Comparison of ENCODE assay signal across 8 cellular contexts in genomic region chr12:57088442-57089258, GRCh38. TPM values are rescaled to one million over a fixed set of nuclear protein-coding genes. Genes with fewer than 3 reads are reported as not detected.
A peak's percentile ranks its signal among the peaks of the same experiment; 100 is the strongest.
DNase-seq lines count a peak whose midpoint lies in the region; ATAC-seq and TF ChIP-seq lines count a peak whose summit lies in the region.

Gene NAB2, plus strand, starts transcription at chr12:57089114. Its CDS starts 158 bp downstream, at chr12:57089272.

- H3K4me3 ChIP-seq in GM12865 (ENCODE audit: low read depth, low read length): peak within 1 kb of the TSS; percentile 99
- H3K4me3 ChIP-seq in cardiac muscle cell: peak within 1 kb of the TSS; percentile 76
- H3K4me3 ChIP-seq in trophoblast cell (ENCODE audit: low read depth, low read length): peak within 1 kb of the TSS; percentile 82
- H3K4me3 ChIP-seq in tibial artery: peak within 1 kb of the TSS; percentile 91 to 98

- H3K27ac ChIP-seq in cardiac muscle cell: peak within 1 kb of the TSS; percentile 92
- H3K27ac ChIP-seq in trophoblast cell (ENCODE audit: low read depth, low read length): peak within 1 kb of the TSS; percentile 96
- peak within 1 kb of the TSS; percentile 99 for H3K27ac ChIP-seq in tibial artery

- peak within 1 kb of the TSS; percentile 95 for H3K14ac ChIP-seq in trophoblast cell (ENCODE audit: low read length)

- TF ChIP-seq CTCF in GM12865 (IDR thresholded peaks at IDR 0.05; ENCODE audit: insufficient read depth, low read depth, low read length, missing control alignments) (no peak), cardiac muscle cell (IDR thresholded peaks at IDR 0.05; ENCODE audit: low read depth, low read length) (no peak), tibial artery (IDR thresholded peaks at IDR 0.05) (no peak)

- ATAC-seq in HG02678 (IDR thresholded peaks at IDR 0.05; ENCODE audit: unreplicated experiment): peak; percentile 59
- ATAC-seq in activated naive CD8-positive, alpha-beta T cell treated with anti-CD3 and anti-CD28 coated beads, Interleukin-2, amount 50 U/mL, for 24 hours: peak; percentile 47

- no peaks in the 10 kb centered on the region for H3K9me3 Mint-ChIP-seq in activated naive CD8-positive, alpha-beta T cell treated with anti-CD3 and anti-CD28 coated beads, Interleukin-2, amount 50 U/mL, for 24 hours

- H3K36me3 Mint-ChIP-seq in activated naive CD8-positive, alpha-beta T cell treated with anti-CD3 and anti-CD28 coated beads, Interleukin-2, amount 50 U/mL, for 24 hours (ENCODE audit: low read depth): peaks cover 34% of the 10 kb centered on the region

- no peaks in the 10 kb centered on the region for H3K9me3 ChIP-seq in cardiac muscle cell (ENCODE audit: low read depth)
- no peaks in the 10 kb centered on the region for H3K9me3 ChIP-seq in trophoblast cell (ENCODE audit: insufficient read depth, low read depth, low read length)
- H3K9me3 ChIP-seq in tibial artery: no peaks in the 10 kb centered on the region

- H2BK120ac ChIP-seq in trophoblast cell (ENCODE audit: insufficient read depth, low read length, poor library complexity): peak within 1 kb of the TSS; percentile 78

- H3K27me3 ChIP-seq in cardiac muscle cell: no peaks in the 10 kb centered on the region
- H3K27me3 ChIP-seq in trophoblast cell (ENCODE audit: insufficient read depth, low read length): no peaks in the 10 kb centered on the region
- no peaks in the 10 kb centered on the region for H3K27me3 ChIP-seq in tibial artery

- peak within 1 kb of the TSS; percentile 98 for H3K27ac Mint-ChIP-seq in activated naive CD8-positive, alpha-beta T cell treated with anti-CD3 and anti-CD28 coated beads, Interleukin-2, amount 50 U/mL, for 24 hours

- no peaks in the 10 kb centered on the region for H3K27me3 Mint-ChIP-seq in activated naive CD8-positive, alpha-beta T cell treated with anti-CD3 and anti-CD28 coated beads, Interleukin-2, amount 50 U/mL, for 24 hours

- H3K4me1 ChIP-seq in cardiac muscle cell (ENCODE audit: low read depth): peaks cover 15% of the 10 kb centered on the region
- peaks cover 20 to 22% of the 10 kb centered on the region in 2 experiments for H3K4me1 ChIP-seq in trophoblast cell (ENCODE audit: control insufficient read depth in 1 of 2, insufficient read depth in 2 of 2, low read length in 2 of 2)
- peaks cover 8 to 52% (median 46%) of the 10 kb centered on the region in 4 donors for H3K4me1 ChIP-seq in tibial artery

- peak within 1 kb of the TSS; percentile 60 for H2AFZ ChIP-seq in trophoblast cell (ENCODE audit: insufficient read depth, low read length, poor library complexity)

- H3K23ac ChIP-seq in trophoblast cell (ENCODE audit: low read length): no peak within 1 kb of the TSS

- no CpG with 5 or more reads among the region's 85 CpGs for WGBS in trophoblast cell (ENCODE audit: extremely low coverage, insufficient coverage, insufficient read length)

- H2BK5ac ChIP-seq in trophoblast cell (ENCODE audit: low read depth, low read length, poor library complexity): peak within 1 kb of the TSS; percentile 94

- H3K79me2 ChIP-seq in trophoblast cell (ENCODE audit: control insufficient read depth, insufficient read depth, low read length, poor library complexity): peaks cover 27% of the 10 kb centered on the region

- peak within 1 kb of the TSS; percentile 96 for H4K91ac ChIP-seq in trophoblast cell (ENCODE audit: low read depth, low read length)

- intact Hi-C loops in tibial artery (cut with DNase I; ENCODE audit: low total_unique reads): no loop called here

- peak within 1 kb of the TSS; percentile 91 for H4K12ac ChIP-seq in trophoblast cell (ENCODE audit: low read depth, low read length)

- H3K4me2 ChIP-seq in trophoblast cell (ENCODE audit: low read length): peak within 1 kb of the TSS; percentile 74

- DNase-seq in GM12865 (ENCODE audit: low read depth) (peak; percentile 98), NCI-H128 (lab: John Stamatoyannopoulos, UW; ENCODE audit: unreplicated experiment) (peak; percentile 83), SW480 (ENCODE audit: low spot score) (peak; percentile 97), cardiac muscle cell (ENCODE audit: low read depth in 1 of 2, low spot score in 1 of 2) (peak; percentile 98 to 99), trophoblast cell (peak; percentile 88 to 90), tibial artery (peak; percentile 98 to 99)
- DNase-seq in activated naive CD8-positive, alpha-beta T cell treated with anti-CD3 and anti-CD28 coated beads, Interleukin-2, amount 50 U/mL, for 24 hours: peak; percentile 91

- H3K9ac ChIP-seq in trophoblast cell (ENCODE audit: low read length): peak within 1 kb of the TSS; percentile 83

- H4K8ac ChIP-seq in trophoblast cell (ENCODE audit: low read depth, low read length): peak within 1 kb of the TSS; percentile 91

- H3K4ac ChIP-seq in trophoblast cell (ENCODE audit: low read depth, low read length): peak within 1 kb of the TSS; percentile 99

- peaks cover 8% of the 10 kb centered on the region for H3K36me3 ChIP-seq in cardiac muscle cell
- H3K36me3 ChIP-seq in trophoblast cell (ENCODE audit: control insufficient read depth in 1 of 2, insufficient read depth in 2 of 2, low read length in 2 of 2): peaks cover 30% of the 10 kb centered on the region in 2 experiments
- H3K36me3 ChIP-seq in tibial artery: peaks cover 23 to 27% (median 27%) of the 10 kb centered on the region in 3 donors

- peaks cover 71% of the 10 kb centered on the region for H3K4me1 Mint-ChIP-seq in activated naive CD8-positive, alpha-beta T cell treated with anti-CD3 and anti-CD28 coated beads, Interleukin-2, amount 50 U/mL, for 24 hours

- H3K4me3 Mint-ChIP-seq in activated naive CD8-positive, alpha-beta T cell treated with anti-CD3 and anti-CD28 coated beads, Interleukin-2, amount 50 U/mL, for 24 hours: peak within 1 kb of the TSS; percentile 93

- peak within 1 kb of the TSS; percentile 62 for H2BK12ac ChIP-seq in trophoblast cell (ENCODE audit: low read length)

- peaks cover 27% of the 10 kb centered on the region for H3K79me1 ChIP-seq in trophoblast cell (ENCODE audit: low read length)

- H2AK5ac ChIP-seq in trophoblast cell (ENCODE audit: low read length): peak within 1 kb of the TSS; percentile 97

- H3K18ac ChIP-seq in trophoblast cell (ENCODE audit: low read length): peak within 1 kb of the TSS; percentile 97

RNA-seq across cellular contexts. Expression of gene NAB2, which starts in this region (rescaled TPM):
- total RNA-seq in cardiac muscle cell: 30.8 and 35.0 TPM in 2 replicates
- 11.9 and 14.7 TPM in 2 replicates for polyA plus RNA-seq in cardiac muscle cell
- polyA plus RNA-seq in trophoblast cell (2013): 26.6 and 26.8 TPM in 2 replicates

Comparison
In these comparisons a context has a peak if more than half of its experiments do, and no peak if none do; other contexts are left out.
1. Peak in every context shown above with its lines: DNase-seq, ATAC-seq, H3K4me3 ChIP-seq and H3K27ac ChIP-seq.